In the genomic region with DNA sequence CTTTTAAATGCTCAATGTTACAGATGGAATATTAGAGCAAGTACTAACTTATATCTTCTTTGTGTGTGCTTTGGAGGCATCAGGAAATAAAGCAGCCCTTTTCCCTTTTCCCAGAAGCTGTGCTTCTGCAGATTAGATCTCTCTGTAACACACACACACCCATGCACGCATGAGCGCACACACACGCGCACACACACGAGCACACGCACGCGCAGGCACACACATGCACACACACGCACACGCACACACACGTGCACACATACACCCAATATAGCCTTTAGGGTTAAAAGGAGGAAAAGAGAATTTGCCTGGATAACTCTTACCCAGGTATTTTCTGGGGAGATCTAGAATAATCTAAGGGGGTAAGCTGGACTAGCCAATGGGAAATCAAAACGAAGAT, we compare ENCODE assay signal across 3 cellular contexts.
A peak's percentile ranks its signal among the peaks of the same experiment; 100 is the strongest.
TF ChIP-seq lines count a peak whose summit lies in the region.

No MANE protein-coding gene starts in this region.

TF ChIP-seq in GM12891, 5 proteins besides CTCF, POLR2A, EP300 and RAD21:
- TF ChIP-seq POLR2AphosphoS5 (IDR thresholded peaks at IDR 0.05; ENCODE audit: low read depth, low read length), result no peak
- peak; percentile 18 for TF ChIP-seq PAX5 (IDR thresholded peaks at IDR 0.05; ENCODE audit: insufficient read depth, low read length, severe bottlenecking)
- TF ChIP-seq SPI1 (IDR thresholded peaks at IDR 0.05; ENCODE audit: low read depth, low read length), result no peak
- no peak for TF ChIP-seq TAF1 (IDR thresholded peaks at IDR 0.05; ENCODE audit: low read depth, low read length)
- no peak for TF ChIP-seq POU2F2 (IDR thresholded peaks at IDR 0.05; ENCODE audit: low read depth, low read length)

TF ChIP-seq in HEK293, 187 proteins besides CTCF, POLR2A, EP300 and RAD21:
- TF ChIP-seq, protein P1, sequence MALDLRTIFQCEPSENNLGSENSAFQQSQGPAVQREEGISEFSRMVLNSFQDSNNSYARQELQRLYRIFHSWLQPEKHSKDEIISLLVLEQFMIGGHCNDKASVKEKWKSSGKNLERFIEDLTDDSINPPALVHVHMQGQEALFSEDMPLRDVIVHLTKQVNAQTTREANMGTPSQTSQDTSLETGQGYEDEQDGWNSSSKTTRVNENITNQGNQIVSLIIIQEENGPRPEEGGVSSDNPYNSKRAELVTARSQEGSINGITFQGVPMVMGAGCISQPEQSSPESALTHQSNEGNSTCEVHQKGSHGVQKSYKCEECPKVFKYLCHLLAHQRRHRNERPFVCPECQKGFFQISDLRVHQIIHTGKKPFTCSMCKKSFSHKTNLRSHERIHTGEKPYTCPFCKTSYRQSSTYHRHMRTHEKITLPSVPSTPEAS (tag by site-specific recombination; IDR thresholded peaks at IDR 0.05), result peak; percentile 87
- TF ChIP-seq, protein P2, sequence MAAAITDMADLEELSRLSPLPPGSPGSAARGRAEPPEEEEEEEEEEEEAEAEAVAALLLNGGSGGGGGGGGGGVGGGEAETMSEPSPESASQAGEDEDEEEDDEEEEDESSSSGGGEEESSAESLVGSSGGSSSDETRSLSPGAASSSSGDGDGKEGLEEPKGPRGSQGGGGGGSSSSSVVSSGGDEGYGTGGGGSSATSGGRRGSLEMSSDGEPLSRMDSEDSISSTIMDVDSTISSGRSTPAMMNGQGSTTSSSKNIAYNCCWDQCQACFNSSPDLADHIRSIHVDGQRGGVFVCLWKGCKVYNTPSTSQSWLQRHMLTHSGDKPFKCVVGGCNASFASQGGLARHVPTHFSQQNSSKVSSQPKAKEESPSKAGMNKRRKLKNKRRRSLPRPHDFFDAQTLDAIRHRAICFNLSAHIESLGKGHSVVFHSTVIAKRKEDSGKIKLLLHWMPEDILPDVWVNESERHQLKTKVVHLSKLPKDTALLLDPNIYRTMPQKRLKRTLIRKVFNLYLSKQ (tag by site-specific recombination; IDR thresholded peaks at IDR 0.05; ENCODE audit: borderline replicate concordance), result no peak

TF ChIP-seq in GM12878, 131 proteins besides CTCF, POLR2A, EP300 and RAD21:
- 0 out of 2 replicates have a peak, but pooled peaks have one; percentile 54 for TF ChIP-seq TCF3 (IDR thresholded peaks at IDR 0.05; ENCODE audit: borderline replicate concordance, insufficient read depth, low read depth, low read length)
- TF ChIP-seq, protein P3, sequence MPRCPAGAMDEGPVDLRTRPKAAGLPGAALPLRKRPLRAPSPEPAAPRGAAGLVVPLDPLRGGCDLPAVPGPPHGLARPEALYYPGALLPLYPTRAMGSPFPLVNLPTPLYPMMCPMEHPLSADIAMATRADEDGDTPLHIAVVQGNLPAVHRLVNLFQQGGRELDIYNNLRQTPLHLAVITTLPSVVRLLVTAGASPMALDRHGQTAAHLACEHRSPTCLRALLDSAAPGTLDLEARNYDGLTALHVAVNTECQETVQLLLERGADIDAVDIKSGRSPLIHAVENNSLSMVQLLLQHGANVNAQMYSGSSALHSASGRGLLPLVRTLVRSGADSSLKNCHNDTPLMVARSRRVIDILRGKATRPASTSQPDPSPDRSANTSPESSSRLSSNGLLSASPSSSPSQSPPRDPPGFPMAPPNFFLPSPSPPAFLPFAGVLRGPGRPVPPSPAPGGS (IDR thresholded peaks at IDR 0.05; ENCODE audit: borderline replicate concordance, insufficient read depth, low read depth, low read length, poor library complexity, severe bottlenecking), result peak; percentile 69
- no peak for TF ChIP-seq RAD51 (IDR thresholded peaks at IDR 0.05)
- TF ChIP-seq PAX5 (IDR thresholded peaks at IDR 0.05; ENCODE audit: borderline replicate concordance, low read depth, low read length), result peak; percentile 70
